Comparison of ENCODE assay signal across 8 cellular contexts in genomic region chr22:49917997-49918910, GRCh38.
A peak's percentile ranks its signal among the peaks of the same experiment; 100 is the strongest.
DNase-seq lines count a peak whose midpoint lies in the region; ATAC-seq and TF ChIP-seq lines count a peak whose summit lies in the region.

Gene ALG12, minus strand, starts transcription at chr22:49918438. Its CDS starts 4,673 bp downstream, at chr22:49913765.
Gene CRELD2, plus strand, starts transcription at chr22:49918634. Its CDS starts 136 bp downstream, at chr22:49918770.

- ATAC-seq in GM19023 (IDR thresholded peaks at IDR 0.05; ENCODE audit: unreplicated experiment) (peak; percentile 88), HG03196 (IDR thresholded peaks at IDR 0.05; ENCODE audit: unreplicated experiment) (peak; percentile 82)

- no peak for TF ChIP-seq CTCF in AG09319 (IDR thresholded peaks at IDR 0.05; ENCODE audit: low read depth, low read length)

- DNase-seq in AG09319 (ENCODE audit: extremely low read depth, low read depth) (peak; percentile 91), NCI-H446 (lab: John Stamatoyannopoulos, UW) (peak; percentile 89 to 96), iris pigment epithelial cell (ENCODE audit: low read depth) (peak; percentile 97)
- DNase-seq in activated CD4-positive, CD25-positive, alpha-beta regulatory T cell treated with anti-CD3 and anti-CD28 coated beads, Interleukin-2, amount 50 U/mL, for 16 hours (ENCODE audit: low read depth, low spot score), result peak; percentile 97
- DNase-seq in central memory CD4-positive, alpha-beta T cell, result peak; percentile 94
- DNase-seq in stimulated activated CD4-positive, alpha-beta T cell treated with anti-CD3 and anti-CD28 coated beads, Interleukin-12 subunit alpha, Interleukin-12 subunit beta, amount 100 ng/mL, for 24 hours (ENCODE audit: low read depth in 2 of 2), result peak; percentile 93 to 95

Comparison
In these comparisons a context has a peak if more than half of its experiments do, and no peak if none do; other contexts are left out.
1. Peak in every context shown above with its lines: DNase-seq and ATAC-seq.